ENCODE assay signal across 22 cellular contexts in genomic region chr1:159492575-159493323, GRCh38. TPM values are rescaled to one million over a fixed set of nuclear protein-coding genes. Genes with fewer than 3 reads are reported as not detected.
DNase-seq lines count a peak whose midpoint lies in the region; ATAC-seq lines count a peak whose summit lies in the region.
"Had no signal": no experiment of that assay in that cellular context is flagged by ENCODE, and none has a peak within 500 bp of the region (broad histone marks: within the 10 kb centered on the region; RNA-seq: fewer than 3 reads in every experiment).

No MANE protein-coding gene starts in this region.

- H2BK120ac ChIP-seq in neuronal stem cell (ENCODE audit: low read depth, low read length): no peak overlapping the region

- no peak overlapping the region for H2BK15ac ChIP-seq in neuronal stem cell (ENCODE audit: low read length)

- H3K4me3 ChIP-seq in neuronal stem cell (ENCODE audit: low read length in 2 of 2): no peak overlapping the region
- H3K4me3 ChIP-seq: body of pancreas had no signal

- no peak overlapping the region for H3K27ac ChIP-seq in neuronal stem cell (replicated peaks; ENCODE audit: low read length)
- H3K27ac ChIP-seq: body of pancreas had no signal

- no peaks in the 10 kb centered on the region for H3K9me3 ChIP-seq in neuronal stem cell (replicated peaks in 1 of 2; ENCODE audit: control insufficient read depth in 2 of 2, insufficient read depth in 1 of 2, low read depth in 1 of 2, low read length in 2 of 2)
- H3K9me3 ChIP-seq: body of pancreas had no signal

- no peaks in the 10 kb centered on the region for H3K79me1 ChIP-seq in neuronal stem cell (ENCODE audit: low read depth, low read length)

- H2AFZ ChIP-seq in neuronal stem cell (ENCODE audit: low read length): no peak overlapping the region

- H3K14ac ChIP-seq in neuronal stem cell (ENCODE audit: low read length): no peak overlapping the region

- H2BK12ac ChIP-seq in neuronal stem cell (ENCODE audit: low read length): no peak overlapping the region

- H2BK5ac ChIP-seq in neuronal stem cell (ENCODE audit: low read length): no peak overlapping the region

- H3K36me3 ChIP-seq in neuronal stem cell (replicated peaks in 1 of 2; ENCODE audit: control insufficient read depth in 2 of 2, insufficient read depth in 2 of 2, low read length in 2 of 2): no peaks in the 10 kb centered on the region

- H3K4me2 ChIP-seq in neuronal stem cell (ENCODE audit: insufficient read depth, low read length, poor library complexity, severe bottlenecking): no peak overlapping the region

- H3K23ac ChIP-seq in neuronal stem cell (ENCODE audit: low read depth, low read length, poor library complexity): no peak overlapping the region

- H2AK5ac ChIP-seq in neuronal stem cell (ENCODE audit: low read depth, low read length): no peak overlapping the region

- H3K27me3 ChIP-seq in neuronal stem cell (ENCODE audit: control insufficient read depth in 3 of 3, insufficient read depth in 3 of 3, low read depth in 1 of 3, low read length in 3 of 3): no peaks in the 10 kb centered on the region
- H3K27me3 ChIP-seq: body of pancreas had no signal

- no CpG with 5 or more reads among the region's 5 CpGs for WGBS in neuronal stem cell (ENCODE audit: extremely low coverage in 2 of 2, insufficient read length in 2 of 2, insufficient replicate concordance in 1 of 2), 2 donors

- H4K8ac ChIP-seq in neuronal stem cell (ENCODE audit: low read depth, low read length): no peak overlapping the region

- H3K9ac ChIP-seq in neuronal stem cell (ENCODE audit: low read depth, low read length, poor library complexity): no peak overlapping the region

- H3K4me1 ChIP-seq in neuronal stem cell (ENCODE audit: control insufficient read depth in 2 of 2, insufficient read depth in 1 of 2, low read depth in 1 of 2, low read length in 2 of 2): no peaks in the 10 kb centered on the region
- H3K4me1 ChIP-seq: body of pancreas had no signal

- ATAC-seq in GM18520 (IDR thresholded peaks at IDR 0.05; ENCODE audit: unreplicated experiment): no peak
- ATAC-seq: body of pancreas; HCT116; left ventricle myocardium superior; stimulated activated naive CD8-positive, alpha-beta T cell treated with anti-CD3 and anti-CD28 coated beads, Interleukin-15, amount 100 ng/mL, for 72 hours had no signal

- H4K91ac ChIP-seq in neuronal stem cell (ENCODE audit: low read depth, low read length, poor library complexity): no peak overlapping the region

- H3K4ac ChIP-seq in neuronal stem cell (ENCODE audit: low read length): no peak overlapping the region

- peak; percentile 5 for DNase-seq in AG08396 (ENCODE audit: low spot score)
- DNase-seq in LHCN-M2 (ENCODE audit: low read depth): peak; percentile 54
- peak; percentile 66 for DNase-seq in amniotic epithelial cell (ENCODE audit: low read depth)
- peak; percentile 42 for DNase-seq in glomerular endothelial cell (ENCODE audit: extremely low read depth, low read depth, low spot score)
- no peak for DNase-seq in neuronal stem cell (ENCODE audit: low spot score)
- DNase-seq in activated CD4-positive, alpha-beta T cell treated with anti-CD3 and anti-CD28 coated beads for 48 hours: no peak
- no peak for DNase-seq in activated CD8-positive, alpha-beta memory T cell treated with anti-CD3 and anti-CD28 coated beads, Interleukin-2, amount 50 U/mL, for 48 hours
- DNase-seq: activated CD4-positive, CD25-positive, alpha-beta regulatory T cell; activated effector memory CD4-positive, alpha-beta T cell treated with anti-CD3 and anti-CD28 coated beads, Interleukin-2, amount 50 U/mL, for 16 hours; body of pancreas; COR-L47; GDM1; KBM-7; left ventricle myocardium superior; naive B cell; NCI-H1417 treated with DMSO at 0.1 percent for 48 hours; NCI-H510A; stimulated activated naive CD8-positive, alpha-beta T cell treated with anti-CD3 and anti-CD28 coated beads, Interleukin-15, amount 100 ng/mL, for 72 hours had no signal

- no peak overlapping the region for H3K18ac ChIP-seq in neuronal stem cell (ENCODE audit: low read length)

RNA-seq across cellular contexts. Expression of gene OR10J5, which starts 43.1 kb away (rescaled TPM):
- total RNA-seq in LHCN-M2 (2014; rRNA removed) (not detected in 2 replicates), glomerular endothelial cell (not detected in 2 replicates)
- polyA plus RNA-seq in LHCN-M2 (2012): not detected
- polyA plus RNA-seq in neuronal stem cell (2013, experiment 1 of 2): not detected
- polyA plus RNA-seq in neuronal stem cell (2013, experiment 2 of 2): not detected
- total RNA-seq: body of pancreas, fibroblast of lung, left ventricle myocardium superior, posterior vena cava had no signal
- polyA plus RNA-seq: fibroblast of lung had no signal

RNA-seq across cellular contexts. Expression of gene OR10J1, which starts 53.2 kb away (rescaled TPM):
- total RNA-seq in LHCN-M2 (2014; rRNA removed) (not detected in 2 replicates), glomerular endothelial cell (not detected in 2 replicates)
- polyA plus RNA-seq in LHCN-M2 (2012): not detected
- not detected for polyA plus RNA-seq in neuronal stem cell (2013, experiment 1 of 2)
- not detected for polyA plus RNA-seq in neuronal stem cell (2013, experiment 2 of 2)
- total RNA-seq: body of pancreas, fibroblast of lung, left ventricle myocardium superior, posterior vena cava had no signal
- polyA plus RNA-seq: fibroblast of lung had no signal

Comparison
In these comparisons a context has a peak if more than half of its experiments do, and no peak if none do; other contexts are left out.
1. DNase-seq: peak in AG08396 (single experiment), LHCN-M2 (single experiment), amniotic epithelial cell (single experiment) and glomerular endothelial cell (single experiment); none in neuronal stem cell (single experiment), activated CD4-positive, alpha-beta T cell treated with anti-CD3 and anti-CD28 coated beads for 48 hours (single experiment) and activated CD8-positive, alpha-beta memory T cell treated with anti-CD3 and anti-CD28 coated beads, Interleukin-2, amount 50 U/mL, for 48 hours (single experiment).